In genomic region chr3:197878427-197878826, GRCh38 we compare ENCODE assay signal across 11 cellular contexts.
DNase-seq lines count a peak whose midpoint lies in the region; ATAC-seq, FAIRE-seq and TF ChIP-seq lines count a peak whose summit lies in the region.
"Had no signal": no experiment of that assay in that cellular context is flagged by ENCODE, and none has a peak within 500 bp of the region (broad histone marks: within the 10 kb centered on the region; RNA-seq: fewer than 3 reads in every experiment).

No MANE protein-coding gene starts in this region.

- H3K27me3 ChIP-seq in astrocyte (ENCODE audit: insufficient read depth, low read length): no peaks in the 10 kb centered on the region
- H3K27me3 ChIP-seq: heart left ventricle had no signal

- peak overlapping the region; percentile 19 for H3K27ac ChIP-seq in astrocyte (ENCODE audit: low read depth, low read length)

- peak overlapping the region; percentile 17 for H3K9ac ChIP-seq in astrocyte (ENCODE audit: low read length)

- no peak for TF ChIP-seq CTCF in astrocyte (IDR thresholded peaks at IDR 0.05; ENCODE audit: insufficient read depth, low read depth, low read length)

- H3K4me1 ChIP-seq in astrocyte (ENCODE audit: insufficient read depth, low read length): no peaks in the 10 kb centered on the region

- H2AFZ ChIP-seq in astrocyte (ENCODE audit: low read depth, low read length): no peak overlapping the region

- H3K4me2 ChIP-seq in astrocyte (ENCODE audit: low read length): peak overlapping the region; percentile 31

- peak; percentile 50 for DNase-seq in OCI-M1 (lab: John Stamatoyannopoulos, UW)
- DNase-seq in astrocyte (ENCODE audit: low read depth): peak; percentile 79
- DNase-seq in stimulated activated CD8-positive, alpha-beta memory T cell treated with anti-CD3 and anti-CD28 coated beads, Interleukin-15, amount 100 ng/mL, for 48 hours (ENCODE audit: low read depth in 2 of 2): peak; percentile 77 to 79
- DNase-seq in RPMI8226: no peak
- DNase-seq in HTR-8/SVneo (ENCODE audit: insufficient read length, low spot score): no peak
- no peak for DNase-seq in ecto neural progenitor cell (ENCODE audit: low spot score)
- DNase-seq: heart left ventricle, NCI-H2227 treated with DMSO at 0.1 percent for 48 hours had no signal

- H3K27me3 Mint-ChIP-seq in astrocyte (ENCODE audit: low read depth, unreplicated experiment): no peaks in the 10 kb centered on the region

- H3K4me3 ChIP-seq in astrocyte (ENCODE audit: insufficient read depth, low read depth, low read length): no peak overlapping the region
- H3K4me3 ChIP-seq: heart left ventricle had no signal

- H3K9me3 ChIP-seq in astrocyte (ENCODE audit: insufficient read depth, low read depth, low read length): no peaks in the 10 kb centered on the region
- H3K9me3 ChIP-seq: heart left ventricle had no signal

- H3K4me3 Mint-ChIP-seq in astrocyte (ENCODE audit: unreplicated experiment): no peak overlapping the region

- H3K79me2 ChIP-seq in astrocyte (ENCODE audit: insufficient read depth, low read length): no peaks in the 10 kb centered on the region

- no peaks in the 10 kb centered on the region for H3K9me3 Mint-ChIP-seq in astrocyte (ENCODE audit: unreplicated experiment)

- H3K36me3 ChIP-seq in astrocyte (ENCODE audit: insufficient read depth, low read length): peaks cover 14% of the 10 kb centered on the region

- no peak for FAIRE-seq in astrocyte (lab: Jason Lieb, UNC)
- no peak for FAIRE-seq in HTR-8/SVneo (lab: Jason Lieb, UNC)
- FAIRE-seq: G401.6 had no signal

- H3K4me1 Mint-ChIP-seq in astrocyte (ENCODE audit: low read depth, unreplicated experiment): peaks cover 29% of the 10 kb centered on the region

- H4K20me1 ChIP-seq in astrocyte (ENCODE audit: insufficient read depth, low read length): no peaks in the 10 kb centered on the region

- H3K27ac Mint-ChIP-seq in astrocyte (ENCODE audit: unreplicated experiment): peak overlapping the region; percentile 83

- ATAC-seq in GM21381 (IDR thresholded peaks at IDR 0.05; ENCODE audit: unreplicated experiment) (peak; percentile 61), HG02763 (IDR thresholded peaks at IDR 0.05; ENCODE audit: unreplicated experiment) (no peak)

- H3K36me3 Mint-ChIP-seq in astrocyte (ENCODE audit: low read depth, unreplicated experiment): peaks cover 16% of the 10 kb centered on the region

Comparison
In these comparisons a context has a peak if more than half of its experiments do, and no peak if none do; other contexts are left out.
1. DNase-seq: peak in OCI-M1 (single experiment), astrocyte (single experiment) and stimulated activated CD8-positive, alpha-beta memory T cell treated with anti-CD3 and anti-CD28 coated beads, Interleukin-15, amount 100 ng/mL, for 48 hours (2 of 2); none in RPMI8226 (single experiment), HTR-8/SVneo (single experiment) and ecto neural progenitor cell (single experiment).